ENCODE assay signal across 23 cellular contexts in genomic region chr7:95334434-95334833, GRCh38. TPM values are rescaled to one million over a fixed set of nuclear protein-coding genes. Genes with fewer than 3 reads are reported as not detected.
"Had no signal": no experiment of that assay in that cellular context is flagged by ENCODE, and none has a peak within 500 bp of the region (broad histone marks: within the 10 kb centered on the region; RNA-seq: fewer than 3 reads in every experiment).

No MANE protein-coding gene starts in this region.

- H3K4me3 ChIP-seq: ascending aorta, cardiac muscle cell, esophagus squamous epithelium, left ventricle myocardium inferior, tibial nerve had no signal

- DNase-seq: activated B cell treated with CpG ODN at 0.5 μM for 24 hours; activated CD4-positive, alpha-beta T cell treated with anti-CD3 and anti-CD28 coated beads, Interleukin-2, amount 10 ng/mL, durations not matched to agents 24 days and 14 days; activated CD8-positive, alpha-beta memory T cell treated with anti-CD3 and anti-CD28 coated beads, Interleukin-2, amount 50 U/mL, for 4 hours; activated CD8-positive, alpha-beta T cell treated with anti-CD3 and anti-CD28 coated beads for 36 hours; activated effector memory CD4-positive, alpha-beta T cell treated with Interleukin-2 at 50 U/mL for 16 hours; activated naive CD4-positive, alpha-beta T cell treated with anti-CD3 and anti-CD28 coated beads, Interleukin-2, amount 10 ng/mL, durations not matched to agents 7 days and 5 days; activated naive CD8-positive, alpha-beta T cell treated with anti-CD3 and anti-CD28 coated beads, Interleukin-2, amount 50 U/mL, for 24 hours; activated T-cell treated with anti-CD3 and anti-CD28 coated beads, Interleukin-2, amount 50 U/mL, for 48 hours; effector memory CD8-positive, alpha-beta T cell; esophagus squamous epithelium; head of caudate nucleus; left ventricle myocardium inferior; occipital lobe; retina; stimulated activated CD4-positive, alpha-beta T cell treated with anti-CD3 and anti-CD28 coated beads, Interleukin-2, amount 100 ng/mL, for 24 hours; stimulated activated naive CD8-positive, alpha-beta T cell treated with anti-CD3 and anti-CD28 coated beads, Interleukin-15, Interleukin-2, amounts not matched to agents 100 U/mL and 50 U/mL, for 24 hours had no signal

- FAIRE-seq: frontal cortex had no signal

- ATAC-seq: activated CD8-positive, alpha-beta T cell treated with anti-CD3 and anti-CD28 coated beads for 36 hours; activated naive CD8-positive, alpha-beta T cell treated with anti-CD3 and anti-CD28 coated beads, Interleukin-2, amount 50 U/mL, for 24 hours; effector memory CD8-positive, alpha-beta T cell; stimulated activated naive CD8-positive, alpha-beta T cell treated with anti-CD3 and anti-CD28 coated beads, Interleukin-15, Interleukin-2, amounts not matched to agents 100 U/mL and 50 U/mL, for 24 hours had no signal

- H3K9me3 ChIP-seq: ascending aorta, esophagus squamous epithelium, left ventricle myocardium inferior, tibial nerve had no signal

- H3K27me3 ChIP-seq: ascending aorta, cardiac muscle cell, esophagus squamous epithelium, tibial nerve had no signal

- H3K36me3 ChIP-seq: ascending aorta, cardiac muscle cell, esophagus squamous epithelium, left ventricle myocardium inferior, tibial nerve had no signal

- H3K4me1 ChIP-seq: ascending aorta, left ventricle myocardium inferior had no signal

- H3K27ac ChIP-seq: ascending aorta, cardiac muscle cell, esophagus squamous epithelium, left ventricle myocardium inferior, tibial nerve had no signal

RNA-seq across cellular contexts. Expression of gene PON1, which starts 10.1 kb away (rescaled TPM):
- total RNA-seq: activated B cell treated with CpG ODN at 0.5 μM for 24 hours; activated CD4-positive, alpha-beta T cell treated with anti-CD3 and anti-CD28 coated beads, Interleukin-2, amount 10 ng/mL, durations not matched to agents 24 days and 14 days; activated CD8-positive, alpha-beta T cell treated with anti-CD3 and anti-CD28 coated beads for 36 hours; ascending aorta; cardiac muscle cell; dermis microvascular lymphatic vessel endothelial cell; esophagus squamous epithelium; frontal cortex; left ventricle myocardium inferior; mammary epithelial cell; occipital lobe; posterior vena cava; tibial nerve had no signal
